9 cellular contexts compared by ENCODE assay signal in genomic region chr20:51298141-51298540, GRCh38.
"Had no signal": no experiment of that assay in that cellular context is flagged by ENCODE, and none has a peak within 500 bp of the region (broad histone marks: within the 10 kb centered on the region; RNA-seq: fewer than 3 reads in every experiment).

No MANE protein-coding gene starts in this region.

- H3K4me2 ChIP-seq: GM23338 had no signal

- H2AFZ ChIP-seq: GM23248, GM23338 had no signal

- DNase-seq: GM23248, GOT3, H7, H9, HCEC 1CT, HFFc6 had no signal

- H3K36me3 ChIP-seq: HAP-1 had no signal

- ATAC-seq: GM23338, HCT116 had no signal

- H3K4me3 ChIP-seq: GM23248, GM23338, HAP-1 had no signal

- H3K27ac ChIP-seq: GM23248 had no signal

- H3K4me1 ChIP-seq: HAP-1 had no signal
